ENCODE assay signal across 8 cellular contexts in the genomic region with DNA sequence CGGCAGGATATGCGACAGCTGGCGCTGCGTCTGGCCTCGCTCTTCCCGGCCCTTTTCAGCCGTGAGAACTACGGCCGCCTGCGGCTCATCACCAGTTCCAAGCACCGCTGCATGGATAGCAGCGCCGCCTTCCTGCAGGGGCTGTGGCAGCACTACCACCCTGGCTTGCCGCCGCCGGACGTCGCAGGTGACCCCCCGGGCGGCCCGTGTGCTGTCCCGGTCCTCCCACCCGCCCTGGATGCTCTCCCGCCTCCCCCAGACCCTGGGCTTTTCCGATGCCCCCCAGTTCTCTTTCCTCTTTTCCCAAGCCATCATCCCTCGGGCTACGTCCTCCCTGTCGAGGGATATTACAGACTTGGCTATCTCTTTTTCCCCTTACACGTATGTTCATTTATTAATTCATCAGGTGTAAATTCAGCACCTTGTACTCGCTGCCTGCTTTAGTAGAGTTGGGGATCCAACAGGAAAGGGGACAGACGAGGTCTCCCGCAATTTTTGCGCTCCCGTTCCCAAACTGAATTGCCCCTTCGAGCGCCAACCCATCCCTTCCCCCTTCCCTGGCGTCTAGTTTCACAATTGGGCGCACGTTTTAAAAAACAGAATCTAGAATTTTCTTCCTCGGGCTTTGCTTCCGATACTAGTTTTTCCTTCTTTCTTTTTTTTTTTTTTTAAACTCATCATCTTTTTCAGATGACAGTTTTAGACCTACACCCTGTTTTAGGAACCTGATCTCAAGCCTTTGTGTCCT. TPM values are rescaled to one million over a fixed set of nuclear protein-coding genes. Genes with fewer than 3 reads are reported as not detected.
DNase-seq lines count a peak whose midpoint lies in the region; TF ChIP-seq lines count a peak whose summit lies in the region.

No MANE protein-coding gene starts in this region.

- no peaks in the 10 kb centered on the region for H3K9me3 ChIP-seq in HAP-1

- peaks cover 20% of the 10 kb centered on the region for H3K4me1 ChIP-seq in HAP-1

- TF ChIP-seq CTCF in LNCaP clone FGC (IDR thresholded peaks at IDR 0.05; ENCODE audit: control insufficient read depth, extremely low read depth, insufficient read depth) (peak; percentile 65), kidney epithelial cell (IDR thresholded peaks at IDR 0.05; ENCODE audit: insufficient read depth, low read length, poor library complexity, severe bottlenecking) (peak; percentile 83)

- H3K27me3 ChIP-seq in HAP-1 (ENCODE audit: low read depth) (no peaks in the 10 kb centered on the region), kidney epithelial cell (ENCODE audit: control insufficient read depth, insufficient read depth, low read length) (no peaks in the 10 kb centered on the region)

- in situ Hi-C loops in HAP-1 (cut with MboI; ENCODE audit: low sequenced_read_pairs), result no loop called here

- H3K36me3 ChIP-seq in HAP-1 (replicated peaks), result no peaks in the 10 kb centered on the region; the same call in 1 of the 2 replicates
- no peaks in the 10 kb centered on the region for H3K36me3 ChIP-seq in kidney epithelial cell (ENCODE audit: control insufficient read depth, insufficient read depth, low read length)

- peak overlapping the region; percentile 74 for H3K4me3 ChIP-seq in HAP-1
- peak overlapping the region; percentile 80 for H3K4me3 ChIP-seq in LNCaP clone FGC (ENCODE audit: low read depth, low read length)
- H3K4me3 ChIP-seq in kidney epithelial cell (ENCODE audit: low read depth, low read length), result peak overlapping the region; percentile 100

- DNase-seq in NCI-H1417 (lab: John Stamatoyannopoulos, UW) (peak; percentile 20 to 66 (median 28)), NCI-H1417 treated with DMSO at 0.1 percent for 48 hours (lab: John Stamatoyannopoulos, UW) (no peak), HAP-1 (ENCODE audit: low spot score in 2 of 2) (peak; percentile 48 to 70), LNCaP clone FGC (ENCODE audit: low read depth) (no peak), UCSD-AML1 (lab: John Stamatoyannopoulos, UW; ENCODE audit: unreplicated experiment) (peak; percentile 64), kidney epithelial cell (ENCODE audit: low read depth) (no peak)
- DNase-seq in central memory CD4-positive, alpha-beta T cell, result peak; percentile 22
- DNase-seq in stimulated activated CD4-positive, alpha-beta T cell treated with anti-CD3 and anti-CD28 coated beads, Interleukin-15, amount 100 ng/mL, for 48 hours (ENCODE audit: low read depth in 2 of 2), result peak; percentile 21 to 29

RNA-seq across cellular contexts. Expression of gene MINPP1, which starts 0.8 kb away (rescaled TPM):
- 26.9 and 30.7 TPM in 2 replicates for total RNA-seq in kidney epithelial cell

Comparison
In these comparisons a context has a peak if more than half of its experiments do, and no peak if none do; other contexts are left out.
1. DNase-seq: peak in NCI-H1417 (3 of 3), HAP-1 (2 of 2), UCSD-AML1 (single experiment), central memory CD4-positive, alpha-beta T cell (single experiment) and stimulated activated CD4-positive, alpha-beta T cell treated with anti-CD3 and anti-CD28 coated beads, Interleukin-15, amount 100 ng/mL, for 48 hours (2 of 2); none in NCI-H1417 treated with DMSO at 0.1 percent for 48 hours (single experiment), LNCaP clone FGC (single experiment) and kidney epithelial cell (single experiment).
2. Peak in every context shown above with its lines, with median percentiles within 50 percentile points of each other: H3K4me3 ChIP-seq.